Comparison of ENCODE assay signal across 9 cellular contexts in genomic region chr2:186484062-186484735, GRCh38. TPM values are rescaled to one million over a fixed set of nuclear protein-coding genes. Genes with fewer than 3 reads are reported as not detected.
DNase-seq lines count a peak whose midpoint lies in the region; ATAC-seq and TF ChIP-seq lines count a peak whose summit lies in the region.
"Had no signal": no experiment of that assay in that cellular context is flagged by ENCODE, and none has a peak within 500 bp of the region (broad histone marks: within the 10 kb centered on the region; RNA-seq: fewer than 3 reads in every experiment).

No MANE protein-coding gene starts in this region.

- no peak for DNase-seq in stimulated activated naive CD8-positive, alpha-beta T cell treated with anti-CD3 and anti-CD28 coated beads, Interleukin-15, Interleukin-2, amounts not matched to agents 100 U/mL and 50 U/mL, for 24 hours
- peak; percentile 62 for DNase-seq in OCI-M1 (lab: John Stamatoyannopoulos, UW)
- DNase-seq in hepatocyte (ENCODE audit: low spot score): peak; percentile 18
- no peak for DNase-seq in ACHN
- DNase-seq in NCI-H2029 (lab: John Stamatoyannopoulos, UW): no peak
- no peak for DNase-seq in HK-2 (ENCODE audit: unreplicated experiment)
- DNase-seq: sigmoid colon had no signal

- no peaks in the 10 kb centered on the region for H3K9me3 ChIP-seq in hepatocyte (ENCODE audit: low read depth)
- H3K9me3 ChIP-seq: sigmoid colon had no signal

- WGBS in hepatocyte (ENCODE audit: low lambda C conversion rate, missing lambda C conversion rate): 64% methylated on average over 6 of the region's 6 CpGs

- peak overlapping the region; percentile 99 for H3K4me3 Mint-ChIP-seq in stimulated activated naive CD8-positive, alpha-beta T cell treated with anti-CD3 and anti-CD28 coated beads, Interleukin-15, Interleukin-2, amounts not matched to agents 100 ng/mL and 50 ng/mL, for 24 hours

- H3K4me3 ChIP-seq in hepatocyte: peak overlapping the region; percentile 58

- no peaks in the 10 kb centered on the region for H3K9me3 Mint-ChIP-seq in stimulated activated naive CD8-positive, alpha-beta T cell treated with anti-CD3 and anti-CD28 coated beads, Interleukin-15, Interleukin-2, amounts not matched to agents 100 ng/mL and 50 ng/mL, for 24 hours

- peak overlapping the region; percentile 99 for H3K27ac ChIP-seq in hepatocyte

- H4K20me1 ChIP-seq in hepatocyte (ENCODE audit: insufficient read depth, poor library complexity, severe bottlenecking): peaks cover 22% of the 10 kb centered on the region

- peak overlapping the region; percentile 18 for H3K27ac Mint-ChIP-seq in stimulated activated naive CD8-positive, alpha-beta T cell treated with anti-CD3 and anti-CD28 coated beads, Interleukin-15, Interleukin-2, amounts not matched to agents 100 ng/mL and 50 ng/mL, for 24 hours

- H3K9me2 ChIP-seq in hepatocyte (replicated peaks; ENCODE audit: insufficient read depth): no peaks in the 10 kb centered on the region

- H3K36me3 ChIP-seq in hepatocyte (replicated peaks; ENCODE audit: insufficient read depth, low read depth): no peaks in the 10 kb centered on the region
- H3K36me3 ChIP-seq: sigmoid colon had no signal

- peaks cover 47% of the 10 kb centered on the region for H3K4me1 Mint-ChIP-seq in stimulated activated naive CD8-positive, alpha-beta T cell treated with anti-CD3 and anti-CD28 coated beads, Interleukin-15, Interleukin-2, amounts not matched to agents 100 ng/mL and 50 ng/mL, for 24 hours (ENCODE audit: low read depth)

- H3K27me3 ChIP-seq in hepatocyte: no peaks in the 10 kb centered on the region
- H3K27me3 ChIP-seq: sigmoid colon had no signal

- peak overlapping the region; percentile 58 for H2AFZ ChIP-seq in hepatocyte

- no peaks in the 10 kb centered on the region for H3K27me3 Mint-ChIP-seq in stimulated activated naive CD8-positive, alpha-beta T cell treated with anti-CD3 and anti-CD28 coated beads, Interleukin-15, Interleukin-2, amounts not matched to agents 100 ng/mL and 50 ng/mL, for 24 hours

- in situ Hi-C loops in ACHN (cut with HindIII; ENCODE audit: low pct_ligation_motif_present, low pct_unique_long_range_greater_than_20kb, low sequenced_read_pairs): no loop called here

- H3K79me2 ChIP-seq in hepatocyte: peaks cover 74% of the 10 kb centered on the region

- peaks cover 15% of the 10 kb centered on the region for H3K36me3 Mint-ChIP-seq in stimulated activated naive CD8-positive, alpha-beta T cell treated with anti-CD3 and anti-CD28 coated beads, Interleukin-15, Interleukin-2, amounts not matched to agents 100 ng/mL and 50 ng/mL, for 24 hours (ENCODE audit: low read depth)

- peaks cover 25% of the 10 kb centered on the region for H3K4me1 ChIP-seq in hepatocyte (ENCODE audit: insufficient read depth)

- no peak for ATAC-seq in stimulated activated naive CD8-positive, alpha-beta T cell treated with anti-CD3 and anti-CD28 coated beads, Interleukin-15, Interleukin-2, amounts not matched to agents 100 U/mL and 50 U/mL, for 24 hours
- no peak for ATAC-seq in GM18520 (IDR thresholded peaks at IDR 0.05; ENCODE audit: unreplicated experiment)

- TF ChIP-seq CTCF in hepatocyte (IDR thresholded peaks at IDR 0.05; ENCODE audit: poor library complexity): no peak

- H3K4me2 ChIP-seq in hepatocyte: peak overlapping the region; percentile 81

RNA-seq across cellular contexts. Expression of gene ZC3H15, which starts 1.9 kb away (rescaled TPM):
- 74.6 and 80.4 TPM in 2 replicates for total RNA-seq in hepatocyte
- 69.8 and 77.2 TPM in 2 replicates for polyA plus RNA-seq in hepatocyte

Comparison
In these comparisons a context has a peak if more than half of its experiments do, and no peak if none do; other contexts are left out.
1. DNase-seq: peak in OCI-M1 (single experiment) and hepatocyte (single experiment); none in stimulated activated naive CD8-positive, alpha-beta T cell treated with anti-CD3 and anti-CD28 coated beads, Interleukin-15, Interleukin-2, amounts not matched to agents 100 U/mL and 50 U/mL, for 24 hours (single experiment), ACHN (single experiment), NCI-H2029 (single experiment) and HK-2 (single experiment).